In the genomic region with DNA sequence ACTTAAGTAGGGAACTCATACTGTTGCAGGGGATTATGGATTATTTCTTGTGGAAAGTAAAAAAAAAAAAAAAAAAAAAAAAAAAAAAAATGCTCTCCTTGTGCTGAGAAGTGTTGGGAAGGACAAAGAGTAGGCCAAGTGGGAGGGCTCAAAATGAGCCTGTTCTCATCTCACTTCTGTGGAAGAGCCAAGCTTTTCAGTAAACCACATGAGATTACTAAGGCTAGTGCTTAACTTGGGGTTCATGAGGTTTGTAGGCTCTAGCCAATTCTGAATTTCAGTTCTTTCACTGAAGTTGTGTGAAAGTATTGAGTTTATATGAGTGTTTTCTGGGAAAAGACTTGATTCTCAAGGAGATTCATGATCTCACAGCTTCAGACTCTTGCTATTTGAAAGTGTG, we compare ENCODE assay signal across 18 cellular contexts. TPM values are rescaled to one million over a fixed set of nuclear protein-coding genes. Genes with fewer than 3 reads are reported as not detected.
A peak's percentile ranks its signal among the peaks of the same experiment; 100 is the strongest.
DNase-seq lines count a peak whose midpoint lies in the region; ATAC-seq lines count a peak whose summit lies in the region.
"Had no signal": no experiment of that assay in that cellular context is flagged by ENCODE, and none has a peak within 500 bp of the region (broad histone marks: within the 10 kb centered on the region; RNA-seq: fewer than 3 reads in every experiment).

No MANE protein-coding gene starts in this region.

- CTCF ChIA-PET in activated CD4-positive, alpha-beta T cell treated with anti-CD3 and anti-CD28 coated beads for 36 hours (lab: Charles Lee), result interaction anchor here (1.2 kb wide), 1 partner anchor 756 kb away, joined by 3 read pairs; no protein-coding TSS in a partner anchor

- DNase-seq in activated CD4-positive, alpha-beta T cell treated with anti-CD3 and anti-CD28 coated beads for 36 hours, result no peak
- DNase-seq in activated CD4-positive, alpha-beta T cell treated with anti-CD3 and anti-CD28 coated beads for 4 hours, result no peak
- DNase-seq in MV-4-11 (lab: John Stamatoyannopoulos, UW) (peak; percentile 41), medulla oblongata (ENCODE audit: extremely low spot score) (peak; percentile 29), superior temporal gyrus (ENCODE audit: extremely low spot score) (peak; percentile 27), NCI-H524 (lab: John Stamatoyannopoulos, UW) (no peak), NCI-H2107 (lab: John Stamatoyannopoulos, UW) (no peak), C1 segment of cervical spinal cord (lab: John Stamatoyannopoulos, UW) (no peak)
- DNase-seq: 8988T, Calu3, GM23248, NCI-H1105 treated with DMSO at 0.1 percent for 48 hours, NCI-H1694, NCI-H2081 treated with DMSO at 0.1 percent for 48 hours, NCI-H510A treated with DMSO at 0.1 percent for 48 hours, SHP77 had no signal

- no peaks in the 10 kb centered on the region for H3K27me3 Mint-ChIP-seq in activated CD4-positive, alpha-beta T cell treated with anti-CD3 and anti-CD28 coated beads for 36 hours

- H3K4me3 Mint-ChIP-seq in activated CD4-positive, alpha-beta T cell treated with anti-CD3 and anti-CD28 coated beads for 36 hours, result no peak overlapping the region
- H3K4me3 Mint-ChIP-seq: IgD-negative memory B cell had no signal

- H3K36me3 Mint-ChIP-seq in activated CD4-positive, alpha-beta T cell treated with anti-CD3 and anti-CD28 coated beads for 36 hours (ENCODE audit: low read depth), result no peaks in the 10 kb centered on the region
- H3K36me3 Mint-ChIP-seq: IgD-negative memory B cell had no signal

- peak; percentile 48 for ATAC-seq in activated CD4-positive, alpha-beta T cell treated with anti-CD3 and anti-CD28 coated beads for 36 hours
- ATAC-seq: HCT116 had no signal

- H3K9me3 Mint-ChIP-seq in activated CD4-positive, alpha-beta T cell treated with anti-CD3 and anti-CD28 coated beads for 36 hours (ENCODE audit: low read depth), result no peaks in the 10 kb centered on the region
- H3K9me3 Mint-ChIP-seq: IgD-negative memory B cell had no signal

- intact Hi-C loops in activated CD4-positive, alpha-beta T cell treated with anti-CD3 and anti-CD28 coated beads for 36 hours (cut with DNase I, micrococcal nuclease), result loop anchor here (5.0 kb wide), 4 partner anchors 81 to 756 kb away; partner anchors contain the start of gene GNAQ (in 1 of the 2)

- no peak overlapping the region for H3K27ac Mint-ChIP-seq in activated CD4-positive, alpha-beta T cell treated with anti-CD3 and anti-CD28 coated beads for 36 hours
- H3K27ac Mint-ChIP-seq: IgD-negative memory B cell had no signal

- H3K4me1 Mint-ChIP-seq in activated CD4-positive, alpha-beta T cell treated with anti-CD3 and anti-CD28 coated beads for 36 hours, result peaks cover 40% of the 10 kb centered on the region

- POLR2A ChIA-PET in activated CD4-positive, alpha-beta T cell treated with anti-CD3 and anti-CD28 coated beads for 36 hours (lab: Charles Lee), result no interaction called here

RNA-seq across cellular contexts. Expression of gene CEP78, which starts 23.0 kb away (rescaled TPM):
- 10 to 100 TPM; 35.0 to 39.2 TPM for total RNA-seq in activated CD4-positive, alpha-beta T cell treated with anti-CD3 and anti-CD28 coated beads for 36 hours

Comparison
In these comparisons a context has a peak if more than half of its experiments do, and no peak if none do; other contexts are left out.
1. DNase-seq: peak in MV-4-11 (single experiment), medulla oblongata (single experiment) and superior temporal gyrus (single experiment); none in activated CD4-positive, alpha-beta T cell treated with anti-CD3 and anti-CD28 coated beads for 36 hours (single experiment), activated CD4-positive, alpha-beta T cell treated with anti-CD3 and anti-CD28 coated beads for 4 hours (0 of 2), NCI-H524 (0 of 2), NCI-H2107 (single experiment) and C1 segment of cervical spinal cord (0 of 14).